8 cellular contexts compared by ENCODE assay signal in genomic region chr17:77420804-77421634, GRCh38.
DNase-seq lines count a peak whose midpoint lies in the region; ATAC-seq, FAIRE-seq and TF ChIP-seq lines count a peak whose summit lies in the region.

No MANE protein-coding gene starts in this region.

- H3K9me1 ChIP-seq in endothelial cell of umbilical vein (replicated peaks; ENCODE audit: control insufficient read depth, extremely low read depth, insufficient read depth, low read length), result no peaks in the 10 kb centered on the region

- no peak overlapping the region for H3K23ac ChIP-seq in neuronal stem cell (ENCODE audit: low read depth, low read length, poor library complexity)

- H3K4ac ChIP-seq in neuronal stem cell (ENCODE audit: low read length), result no peak overlapping the region

- peaks cover 35% of the 10 kb centered on the region for H3K4me1 ChIP-seq in endothelial cell of umbilical vein (ENCODE audit: control insufficient read depth, extremely low read depth, insufficient read depth, low read length)
- peaks cover 51 to 55% of the 10 kb centered on the region in 2 donors for H3K4me1 ChIP-seq in neuronal stem cell (ENCODE audit: control insufficient read depth in 2 of 2, insufficient read depth in 1 of 2, low read depth in 1 of 2, low read length in 2 of 2)

- H3K14ac ChIP-seq in neuronal stem cell (ENCODE audit: low read length), result no peak overlapping the region

- no peak overlapping the region for H4K91ac ChIP-seq in neuronal stem cell (ENCODE audit: low read depth, low read length, poor library complexity)

- H4K20me1 ChIP-seq in endothelial cell of umbilical vein (replicated peaks; ENCODE audit: control insufficient read depth, extremely low read depth, insufficient read depth, low read length), result no peaks in the 10 kb centered on the region

- H3K79me1 ChIP-seq in neuronal stem cell (ENCODE audit: low read depth, low read length), result peaks cover 22% of the 10 kb centered on the region

- BruUV-seq in endothelial cell of umbilical vein (replicated peaks; lab: Mats Ljungman, UMichigan), result no TSS peak

- H3K9me3 ChIP-seq in endothelial cell of umbilical vein (replicated peaks; ENCODE audit: control insufficient read depth, insufficient read depth, low read length) (no peaks in the 10 kb centered on the region), neuronal stem cell (replicated peaks in 1 of 2; ENCODE audit: control insufficient read depth in 2 of 2, insufficient read depth in 1 of 2, low read depth in 1 of 2, low read length in 2 of 2) (no peaks in the 10 kb centered on the region)

- ATAC-seq in HG02623 (IDR thresholded peaks at IDR 0.05; ENCODE audit: unreplicated experiment) (no peak), GM21619 (IDR thresholded peaks at IDR 0.05; ENCODE audit: unreplicated experiment) (no peak)

- H4K8ac ChIP-seq in neuronal stem cell (ENCODE audit: low read depth, low read length), result no peak overlapping the region

- H2AK5ac ChIP-seq in neuronal stem cell (ENCODE audit: low read depth, low read length), result peak overlapping the region; percentile 42

- peak; percentile 51 for DNase-seq in GM19240 (ENCODE audit: insufficient read length, low spot score)
- DNase-seq in NCI-H2107 treated with DMSO at 0.1 percent for 48 hours (lab: John Stamatoyannopoulos, UW; ENCODE audit: unreplicated experiment), result peak; percentile 97
- peak; percentile 39 for DNase-seq in activated CD4-positive, alpha-beta T cell treated with anti-CD3 and anti-CD28 coated beads for 1 hour
- DNase-seq in endothelial cell of umbilical vein (ENCODE audit: low read depth, low spot score), result peak; percentile 42
- no peak for DNase-seq in neuronal stem cell (ENCODE audit: low spot score)
- no peak for DNase-seq in HuH-7.5 (ENCODE audit: low spot score)

- POLR2A ChIA-PET in endothelial cell of umbilical vein (lab: Charles Lee), result interaction anchor here (0.8 kb wide), 1 partner anchor 9 kb away, joined by 3 read pairs; no protein-coding TSS in a partner anchor

- no peaks in the 10 kb centered on the region for H3K36me3 ChIP-seq in endothelial cell of umbilical vein (ENCODE audit: control insufficient read depth in 2 of 2, extremely low read depth in 1 of 2, insufficient read depth in 2 of 2, low read length in 2 of 2)
- H3K36me3 ChIP-seq in neuronal stem cell (replicated peaks in 1 of 2; ENCODE audit: control insufficient read depth in 2 of 2, insufficient read depth in 2 of 2, low read length in 2 of 2), result peaks cover 0 to 15% of the 10 kb centered on the region in 2 donors

- WGBS in neuronal stem cell (ENCODE audit: extremely low coverage in 2 of 2, insufficient read length in 2 of 2, insufficient replicate concordance in 1 of 2), 2 donors, result no CpG with 5 or more reads among the region's 19 CpGs

- no peak for FAIRE-seq in endothelial cell of umbilical vein (lab: Jason Lieb, UNC)

- no peak overlapping the region for H2BK12ac ChIP-seq in neuronal stem cell (ENCODE audit: low read length)

- H3K79me2 ChIP-seq in endothelial cell of umbilical vein (ENCODE audit: control insufficient read depth, insufficient read depth, low read length), result no peaks in the 10 kb centered on the region

- dilution Hi-C loops in endothelial cell of umbilical vein (cut with MboI; ENCODE audit: extremely low pct_ligation_motif_present, low sequenced_read_pairs), result no loop called here

- H2BK5ac ChIP-seq in neuronal stem cell (ENCODE audit: low read length), result peak overlapping the region; percentile 2

- H3K4me3 ChIP-seq in endothelial cell of umbilical vein (replicated peaks in 1 of 3; ENCODE audit: insufficient read depth in 1 of 3, low read depth in 1 of 3, low read length in 3 of 3), result no peak overlapping the region
- no peak overlapping the region for H3K4me3 ChIP-seq in neuronal stem cell (ENCODE audit: low read length in 2 of 2)

- H2AFZ ChIP-seq in endothelial cell of umbilical vein (ENCODE audit: low read depth, low read length), result no peak overlapping the region
- H2AFZ ChIP-seq in neuronal stem cell (ENCODE audit: low read length), result no peak overlapping the region

- H3K4me2 ChIP-seq in endothelial cell of umbilical vein (ENCODE audit: insufficient read depth, low read length) (no peak overlapping the region), neuronal stem cell (ENCODE audit: insufficient read depth, low read length, poor library complexity, severe bottlenecking) (no peak overlapping the region)

- TF ChIP-seq CTCF in endothelial cell of umbilical vein (IDR thresholded peaks at IDR 0.05; ENCODE audit: extremely low read depth in 1 of 2, insufficient read depth in 1 of 2, low read depth in 1 of 2, low read length in 2 of 2), result no peak

- no peak for TF ChIP-seq POLR2A in endothelial cell of umbilical vein (IDR thresholded peaks at IDR 0.05; ENCODE audit: low read depth, low read length)

- CTCF ChIA-PET in endothelial cell of umbilical vein (lab: Charles Lee), result interaction anchor here (1.0 to 2.5 kb wide), 7 partner anchors 9 to 89 kb away, joined by 3 to 20 read pairs (median 7); no protein-coding TSS in a partner anchor

- intact Hi-C loops in endothelial cell of umbilical vein (cut with micrococcal nuclease), result no loop called here

- H3K27me3 ChIP-seq in endothelial cell of umbilical vein (ENCODE audit: control insufficient read depth in 2 of 2, insufficient read depth in 2 of 2, low read length in 2 of 2) (no peaks in the 10 kb centered on the region), neuronal stem cell (ENCODE audit: control insufficient read depth in 3 of 3, insufficient read depth in 3 of 3, low read depth in 1 of 3, low read length in 3 of 3) (no peaks in the 10 kb centered on the region)

- H2BK120ac ChIP-seq in neuronal stem cell (ENCODE audit: low read depth, low read length), result peak overlapping the region; percentile 2

- H3K9ac ChIP-seq in endothelial cell of umbilical vein (replicated peaks; ENCODE audit: extremely low read depth, insufficient read depth, low read length) (no peak overlapping the region), neuronal stem cell (ENCODE audit: low read depth, low read length, poor library complexity) (peak overlapping the region; percentile 32)

- peak overlapping the region; percentile 87 for H2BK15ac ChIP-seq in neuronal stem cell (ENCODE audit: low read length)

- H3K18ac ChIP-seq in neuronal stem cell (ENCODE audit: low read length), result peak overlapping the region; percentile 29

- no peak overlapping the region for H3K27ac ChIP-seq in endothelial cell of umbilical vein (ENCODE audit: insufficient read depth, low read depth, low read length)
- peak overlapping the region; percentile 51 for H3K27ac ChIP-seq in neuronal stem cell (replicated peaks; ENCODE audit: low read length)

TF ChIP-seq in endothelial cell of umbilical vein, 7 proteins besides CTCF, POLR2A, EP300 and RAD21:
- TF ChIP-seq POLR2AphosphoS5 (IDR thresholded peaks at IDR 0.05; ENCODE audit: insufficient read depth, low read depth, low read length), result no peak
- no peak for TF ChIP-seq EZH2 (IDR thresholded peaks at IDR 0.05; ENCODE audit: borderline replicate concordance, low read depth, low read length, severe bottlenecking)
- TF ChIP-seq MYC (IDR thresholded peaks at IDR 0.05; ENCODE audit: low read depth, low read length), result no peak
- no peak for TF ChIP-seq GATA2 (IDR thresholded peaks at IDR 0.05; ENCODE audit: insufficient read depth, insufficient read length, low read depth, low read length)
- no peak for TF ChIP-seq FOS (IDR thresholded peaks at IDR 0.05; ENCODE audit: borderline replicate concordance, insufficient read depth, low read length)
- TF ChIP-seq JUN (IDR thresholded peaks at IDR 0.05; ENCODE audit: borderline replicate concordance, insufficient read depth, insufficient read length, low read depth), result no peak
- TF ChIP-seq MAX (IDR thresholded peaks at IDR 0.05; ENCODE audit: insufficient read depth, insufficient read length), result no peak

Comparison
In these comparisons a context has a peak if more than half of its experiments do, and no peak if none do; other contexts are left out.
1. DNase-seq: peak in GM19240 (single experiment), NCI-H2107 treated with DMSO at 0.1 percent for 48 hours (single experiment), activated CD4-positive, alpha-beta T cell treated with anti-CD3 and anti-CD28 coated beads for 1 hour (single experiment) and endothelial cell of umbilical vein (single experiment); none in neuronal stem cell (single experiment) and HuH-7.5 (single experiment).